Comparison of ENCODE assay signal across 1 cellular context in the genomic region with DNA sequence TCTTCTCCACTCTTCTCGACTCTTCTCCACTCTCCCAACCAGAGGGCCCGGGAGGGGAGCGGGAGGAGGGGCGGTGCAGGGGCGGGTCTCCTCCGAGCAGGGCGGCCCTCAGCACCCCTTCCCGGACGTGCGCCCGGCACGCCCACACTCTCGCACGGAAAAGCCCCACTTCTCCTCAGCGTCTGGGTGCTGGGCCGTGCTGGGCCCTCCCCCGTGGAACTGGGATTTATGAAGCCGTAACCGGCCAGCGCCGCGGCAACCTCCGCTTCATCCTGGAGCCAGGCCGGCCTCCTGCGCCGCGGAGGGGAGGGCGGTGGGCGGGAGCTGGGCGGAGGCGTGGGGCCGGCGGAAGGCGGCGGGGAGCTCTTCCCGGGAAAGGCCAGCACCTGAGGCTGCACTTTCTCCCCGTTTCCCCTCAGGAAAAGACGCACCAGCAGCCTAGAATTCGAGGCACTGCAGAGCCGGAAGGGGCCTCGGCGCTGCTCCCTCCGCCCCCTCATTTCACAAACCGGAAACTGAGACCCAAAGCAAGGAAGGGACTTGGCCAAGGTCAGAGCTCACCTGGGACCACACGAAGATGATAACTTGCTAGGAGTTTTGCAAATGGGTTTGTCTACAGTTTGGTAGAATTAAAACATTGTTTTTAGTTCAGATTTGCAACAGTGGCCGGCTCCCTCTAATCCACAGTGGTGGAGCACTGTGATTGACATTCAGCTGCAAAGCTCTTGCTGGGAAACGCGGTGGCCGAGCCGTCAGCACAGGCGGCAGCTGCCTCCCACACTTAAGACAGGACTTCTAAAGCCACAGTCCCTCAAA.
TF ChIP-seq lines count a peak whose summit lies in the region.

No MANE protein-coding gene starts in this region.

TF ChIP-seq in WTC11, 78 proteins besides CTCF, POLR2A, EP300 and RAD21 (continued from another document and continues in another):
- TF ChIP-seq, protein P1, sequence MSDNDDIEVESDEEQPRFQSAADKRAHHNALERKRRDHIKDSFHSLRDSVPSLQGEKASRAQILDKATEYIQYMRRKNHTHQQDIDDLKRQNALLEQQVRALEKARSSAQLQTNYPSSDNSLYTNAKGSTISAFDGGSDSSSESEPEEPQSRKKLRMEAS (CRISPR knock-in tag; IDR thresholded peaks at IDR 0.05): no peak; the same call in 1 of the 2 replicates
- TF ChIP-seq ETV6 (CRISPR knock-in tag; IDR thresholded peaks at IDR 0.05) (peak; percentile 74), ZNF317 (CRISPR knock-in tag; IDR thresholded peaks at IDR 0.05; ENCODE audit: borderline replicate concordance, low read depth) (0 out of 2 replicates have a peak, but pooled peaks have one; percentile 34), ZNF232 (CRISPR knock-in tag; IDR thresholded peaks at IDR 0.05) (no peak), FOXK1 (CRISPR knock-in tag; IDR thresholded peaks at IDR 0.05) (no peak), ZNF263 (CRISPR knock-in tag; IDR thresholded peaks at IDR 0.05; ENCODE audit: low read depth) (no peak), GRHL2 (CRISPR knock-in tag; IDR thresholded peaks at IDR 0.05; ENCODE audit: insufficient replicate concordance, severe bottlenecking) (no peak), JAZF1 (CRISPR knock-in tag; IDR thresholded peaks at IDR 0.05) (no peak), AR (CRISPR knock-in tag; IDR thresholded peaks at IDR 0.05) (no peak), ZNF138 (CRISPR knock-in tag; conservative IDR thresholded peaks at IDR 0.05) (no peak), TEAD4 (CRISPR knock-in tag; IDR thresholded peaks at IDR 0.05) (no peak), MYBL2 (CRISPR knock-in tag; IDR thresholded peaks at IDR 0.05) (no peak), NFATC4 (CRISPR knock-in tag; IDR thresholded peaks at IDR 0.05) (no peak), ELF4 (CRISPR knock-in tag; IDR thresholded peaks at IDR 0.05; ENCODE audit: low read depth) (no peak), MXD4 (CRISPR knock-in tag; IDR thresholded peaks at IDR 0.05; ENCODE audit: borderline replicate concordance) (no peak), PRRX2 (CRISPR knock-in tag; IDR thresholded peaks at IDR 0.05) (no peak), E2F5 (CRISPR knock-in tag; IDR thresholded peaks at IDR 0.05) (peak; percentile 79; the same call in 1 of the 2 replicates), KAT7 (CRISPR knock-in tag; IDR thresholded peaks at IDR 0.05; ENCODE audit: borderline replicate concordance) (no peak), GTF2I (CRISPR knock-in tag; conservative IDR thresholded peaks at IDR 0.05) (no peak), SMAD3 (CRISPR knock-in tag; IDR thresholded peaks at IDR 0.05; ENCODE audit: borderline replicate concordance) (no peak), E2F4 (CRISPR knock-in tag; IDR thresholded peaks at IDR 0.05; ENCODE audit: borderline replicate concordance, low read depth) (no peak), RELA (CRISPR knock-in tag; IDR thresholded peaks at IDR 0.05; ENCODE audit: borderline replicate concordance) (no peak), CREM (CRISPR knock-in tag; IDR thresholded peaks at IDR 0.05) (peak; percentile 39; the same call in 1 of the 2 replicates), NR2C2 (CRISPR knock-in tag; IDR thresholded peaks at IDR 0.05) (no peak), ZNF219 (CRISPR knock-in tag; IDR thresholded peaks at IDR 0.05; ENCODE audit: borderline replicate concordance) (no peak), ATF1 (CRISPR knock-in tag; IDR thresholded peaks at IDR 0.05) (0 out of 2 replicates have a peak, but pooled peaks have one; percentile 28), IRF2 (CRISPR knock-in tag; IDR thresholded peaks at IDR 0.05; ENCODE audit: borderline replicate concordance, low read depth) (no peak), SMAD4 (CRISPR knock-in tag; IDR thresholded peaks at IDR 0.05) (no peak), ZNF416 (CRISPR knock-in tag; IDR thresholded peaks at IDR 0.05) (no peak), HMGA2 (CRISPR knock-in tag; IDR thresholded peaks at IDR 0.05) (no peak), CDX4 (CRISPR knock-in tag; IDR thresholded peaks at IDR 0.05; ENCODE audit: borderline replicate concordance) (no peak)
- TF ChIP-seq, protein P2, sequence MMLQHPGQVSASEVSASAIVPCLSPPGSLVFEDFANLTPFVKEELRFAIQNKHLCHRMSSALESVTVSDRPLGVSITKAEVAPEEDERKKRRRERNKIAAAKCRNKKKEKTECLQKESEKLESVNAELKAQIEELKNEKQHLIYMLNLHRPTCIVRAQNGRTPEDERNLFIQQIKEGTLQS (CRISPR knock-in tag; conservative IDR thresholded peaks at IDR 0.05): no peak
- TF ChIP-seq, protein P3, sequence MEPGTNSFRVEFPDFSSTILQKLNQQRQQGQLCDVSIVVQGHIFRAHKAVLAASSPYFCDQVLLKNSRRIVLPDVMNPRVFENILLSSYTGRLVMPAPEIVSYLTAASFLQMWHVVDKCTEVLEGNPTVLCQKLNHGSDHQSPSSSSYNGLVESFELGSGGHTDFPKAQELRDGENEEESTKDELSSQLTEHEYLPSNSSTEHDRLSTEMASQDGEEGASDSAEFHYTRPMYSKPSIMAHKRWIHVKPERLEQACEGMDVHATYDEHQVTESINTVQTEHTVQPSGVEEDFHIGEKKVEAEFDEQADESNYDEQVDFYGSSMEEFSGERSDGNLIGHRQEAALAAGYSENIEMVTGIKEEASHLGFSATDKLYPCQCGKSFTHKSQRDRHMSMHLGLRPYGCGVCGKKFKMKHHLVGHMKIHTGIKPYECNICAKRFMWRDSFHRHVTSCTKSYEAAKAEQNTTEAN (CRISPR knock-in tag; IDR thresholded peaks at IDR 0.05): no peak
- TF ChIP-seq, protein P4, sequence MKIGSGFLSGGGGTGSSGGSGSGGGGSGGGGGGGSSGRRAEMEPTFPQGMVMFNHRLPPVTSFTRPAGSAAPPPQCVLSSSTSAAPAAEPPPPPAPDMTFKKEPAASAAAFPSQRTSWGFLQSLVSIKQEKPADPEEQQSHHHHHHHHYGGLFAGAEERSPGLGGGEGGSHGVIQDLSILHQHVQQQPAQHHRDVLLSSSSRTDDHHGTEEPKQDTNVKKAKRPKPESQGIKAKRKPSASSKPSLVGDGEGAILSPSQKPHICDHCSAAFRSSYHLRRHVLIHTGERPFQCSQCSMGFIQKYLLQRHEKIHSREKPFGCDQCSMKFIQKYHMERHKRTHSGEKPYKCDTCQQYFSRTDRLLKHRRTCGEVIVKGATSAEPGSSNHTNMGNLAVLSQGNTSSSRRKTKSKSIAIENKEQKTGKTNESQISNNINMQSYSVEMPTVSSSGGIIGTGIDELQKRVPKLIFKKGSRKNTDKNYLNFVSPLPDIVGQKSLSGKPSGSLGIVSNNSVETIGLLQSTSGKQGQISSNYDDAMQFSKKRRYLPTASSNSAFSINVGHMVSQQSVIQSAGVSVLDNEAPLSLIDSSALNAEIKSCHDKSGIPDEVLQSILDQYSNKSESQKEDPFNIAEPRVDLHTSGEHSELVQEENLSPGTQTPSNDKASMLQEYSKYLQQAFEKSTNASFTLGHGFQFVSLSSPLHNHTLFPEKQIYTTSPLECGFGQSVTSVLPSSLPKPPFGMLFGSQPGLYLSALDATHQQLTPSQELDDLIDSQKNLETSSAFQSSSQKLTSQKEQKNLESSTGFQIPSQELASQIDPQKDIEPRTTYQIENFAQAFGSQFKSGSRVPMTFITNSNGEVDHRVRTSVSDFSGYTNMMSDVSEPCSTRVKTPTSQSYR (CRISPR knock-in tag; IDR thresholded peaks at IDR 0.05): no peak
- TF ChIP-seq, protein P5, sequence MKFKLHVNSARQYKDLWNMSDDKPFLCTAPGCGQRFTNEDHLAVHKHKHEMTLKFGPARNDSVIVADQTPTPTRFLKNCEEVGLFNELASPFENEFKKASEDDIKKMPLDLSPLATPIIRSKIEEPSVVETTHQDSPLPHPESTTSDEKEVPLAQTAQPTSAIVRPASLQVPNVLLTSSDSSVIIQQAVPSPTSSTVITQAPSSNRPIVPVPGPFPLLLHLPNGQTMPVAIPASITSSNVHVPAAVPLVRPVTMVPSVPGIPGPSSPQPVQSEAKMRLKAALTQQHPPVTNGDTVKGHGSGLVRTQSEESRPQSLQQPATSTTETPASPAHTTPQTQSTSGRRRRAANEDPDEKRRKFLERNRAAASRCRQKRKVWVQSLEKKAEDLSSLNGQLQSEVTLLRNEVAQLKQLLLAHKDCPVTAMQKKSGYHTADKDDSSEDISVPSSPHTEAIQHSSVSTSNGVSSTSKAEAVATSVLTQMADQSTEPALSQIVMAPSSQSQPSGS (CRISPR knock-in tag; IDR thresholded peaks at IDR 0.05; ENCODE audit: borderline replicate concordance, low read depth): no peak
- TF ChIP-seq, protein P6, sequence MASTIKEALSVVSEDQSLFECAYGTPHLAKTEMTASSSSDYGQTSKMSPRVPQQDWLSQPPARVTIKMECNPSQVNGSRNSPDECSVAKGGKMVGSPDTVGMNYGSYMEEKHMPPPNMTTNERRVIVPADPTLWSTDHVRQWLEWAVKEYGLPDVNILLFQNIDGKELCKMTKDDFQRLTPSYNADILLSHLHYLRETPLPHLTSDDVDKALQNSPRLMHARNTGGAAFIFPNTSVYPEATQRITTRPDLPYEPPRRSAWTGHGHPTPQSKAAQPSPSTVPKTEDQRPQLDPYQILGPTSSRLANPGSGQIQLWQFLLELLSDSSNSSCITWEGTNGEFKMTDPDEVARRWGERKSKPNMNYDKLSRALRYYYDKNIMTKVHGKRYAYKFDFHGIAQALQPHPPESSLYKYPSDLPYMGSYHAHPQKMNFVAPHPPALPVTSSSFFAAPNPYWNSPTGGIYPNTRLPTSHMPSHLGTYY (CRISPR knock-in tag; IDR thresholded peaks at IDR 0.05): no peak
- TF ChIP-seq, protein P7, sequence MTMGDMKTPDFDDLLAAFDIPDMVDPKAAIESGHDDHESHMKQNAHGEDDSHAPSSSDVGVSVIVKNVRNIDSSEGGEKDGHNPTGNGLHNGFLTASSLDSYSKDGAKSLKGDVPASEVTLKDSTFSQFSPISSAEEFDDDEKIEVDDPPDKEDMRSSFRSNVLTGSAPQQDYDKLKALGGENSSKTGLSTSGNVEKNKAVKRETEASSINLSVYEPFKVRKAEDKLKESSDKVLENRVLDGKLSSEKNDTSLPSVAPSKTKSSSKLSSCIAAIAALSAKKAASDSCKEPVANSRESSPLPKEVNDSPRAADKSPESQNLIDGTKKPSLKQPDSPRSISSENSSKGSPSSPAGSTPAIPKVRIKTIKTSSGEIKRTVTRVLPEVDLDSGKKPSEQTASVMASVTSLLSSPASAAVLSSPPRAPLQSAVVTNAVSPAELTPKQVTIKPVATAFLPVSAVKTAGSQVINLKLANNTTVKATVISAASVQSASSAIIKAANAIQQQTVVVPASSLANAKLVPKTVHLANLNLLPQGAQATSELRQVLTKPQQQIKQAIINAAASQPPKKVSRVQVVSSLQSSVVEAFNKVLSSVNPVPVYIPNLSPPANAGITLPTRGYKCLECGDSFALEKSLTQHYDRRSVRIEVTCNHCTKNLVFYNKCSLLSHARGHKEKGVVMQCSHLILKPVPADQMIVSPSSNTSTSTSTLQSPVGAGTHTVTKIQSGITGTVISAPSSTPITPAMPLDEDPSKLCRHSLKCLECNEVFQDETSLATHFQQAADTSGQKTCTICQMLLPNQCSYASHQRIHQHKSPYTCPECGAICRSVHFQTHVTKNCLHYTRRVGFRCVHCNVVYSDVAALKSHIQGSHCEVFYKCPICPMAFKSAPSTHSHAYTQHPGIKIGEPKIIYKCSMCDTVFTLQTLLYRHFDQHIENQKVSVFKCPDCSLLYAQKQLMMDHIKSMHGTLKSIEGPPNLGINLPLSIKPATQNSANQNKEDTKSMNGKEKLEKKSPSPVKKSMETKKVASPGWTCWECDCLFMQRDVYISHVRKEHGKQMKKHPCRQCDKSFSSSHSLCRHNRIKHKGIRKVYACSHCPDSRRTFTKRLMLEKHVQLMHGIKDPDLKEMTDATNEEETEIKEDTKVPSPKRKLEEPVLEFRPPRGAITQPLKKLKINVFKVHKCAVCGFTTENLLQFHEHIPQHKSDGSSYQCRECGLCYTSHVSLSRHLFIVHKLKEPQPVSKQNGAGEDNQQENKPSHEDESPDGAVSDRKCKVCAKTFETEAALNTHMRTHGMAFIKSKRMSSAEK (CRISPR knock-in tag; IDR thresholded peaks at IDR 0.05; ENCODE audit: borderline replicate concordance): no peak
- TF ChIP-seq, protein P8, sequence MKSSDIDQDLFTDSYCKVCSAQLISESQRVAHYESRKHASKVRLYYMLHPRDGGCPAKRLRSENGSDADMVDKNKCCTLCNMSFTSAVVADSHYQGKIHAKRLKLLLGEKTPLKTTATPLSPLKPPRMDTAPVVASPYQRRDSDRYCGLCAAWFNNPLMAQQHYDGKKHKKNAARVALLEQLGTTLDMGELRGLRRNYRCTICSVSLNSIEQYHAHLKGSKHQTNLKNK (CRISPR knock-in tag; IDR thresholded peaks at IDR 0.05): no peak
